1 cellular context compared by ENCODE assay signal in genomic region chr15:78368671-78369070, GRCh38.
TF ChIP-seq lines count a peak whose summit lies in the region.

No MANE protein-coding gene starts in this region.

TF ChIP-seq in SK-N-SH treated with all-trans-retinoic acid at 6 μM for 48 hours, 23 proteins besides CTCF, POLR2A, EP300 and RAD21 (continued from another document):
- TF ChIP-seq CREB5 (CRISPR knock-in tag; IDR thresholded peaks at IDR 0.05; ENCODE audit: low read depth) = no peak
- TF ChIP-seq BACH2 (CRISPR knock-in tag; IDR thresholded peaks at IDR 0.05; ENCODE audit: borderline replicate concordance) = no peak
